8 cellular contexts compared by ENCODE assay signal in the genomic region with DNA sequence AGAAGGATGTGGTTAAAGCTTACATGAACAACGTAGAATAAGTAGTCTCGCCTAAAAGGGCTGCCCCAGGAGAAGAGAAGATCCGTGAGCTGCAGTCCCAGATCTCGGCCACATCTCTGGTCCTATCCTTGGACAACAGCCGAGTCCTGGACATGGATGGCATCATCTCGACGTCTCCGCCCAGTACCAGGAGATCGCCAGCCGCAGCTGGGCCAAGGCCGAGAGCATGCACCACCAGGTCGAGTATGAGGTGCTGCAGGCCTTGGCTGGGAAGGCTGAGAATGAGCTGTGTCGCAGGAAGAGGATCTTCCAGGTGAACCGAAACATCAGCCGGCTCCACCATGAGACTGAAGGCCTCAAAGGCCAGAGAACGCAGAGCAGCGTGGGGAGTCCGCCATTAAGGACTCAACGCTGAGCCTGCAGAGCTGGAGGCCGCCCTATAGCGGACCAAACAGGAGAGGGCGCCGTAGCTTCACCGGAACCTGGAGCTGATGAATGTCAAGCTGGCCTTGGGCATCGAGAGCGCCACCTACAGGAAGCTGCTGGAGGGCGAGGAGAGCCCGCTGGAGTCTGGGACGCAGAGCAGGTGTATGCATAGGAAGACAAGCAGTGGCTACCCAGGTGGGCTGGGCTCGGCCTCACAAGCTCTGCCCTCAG. TPM values are rescaled to one million over a fixed set of nuclear protein-coding genes. Genes with fewer than 3 reads are reported as not detected.
DNase-seq lines count a peak whose midpoint lies in the region; ATAC-seq, FAIRE-seq and TF ChIP-seq lines count a peak whose summit lies in the region.

No MANE protein-coding gene starts in this region.

- in situ Hi-C loops in gastrocnemius medialis (cut with MboI; ENCODE audit: low sequenced_read_pairs in 4 of 4) = no loop called here

- TF ChIP-seq POLR2A in gastrocnemius medialis (IDR thresholded peaks at IDR 0.05) = no peak

- H3K79me2 ChIP-seq in keratinocyte (ENCODE audit: control insufficient read depth, insufficient read depth, low read length) = no peaks in the 10 kb centered on the region

- no peak for FAIRE-seq in keratinocyte (lab: Jason Lieb, UNC)

- ATAC-seq in GM19351 (IDR thresholded peaks at IDR 0.05; ENCODE audit: unreplicated experiment) = no peak
- ATAC-seq in GM19463 (IDR thresholded peaks at IDR 0.05; ENCODE audit: unreplicated experiment) = no peak
- ATAC-seq in HG02798 (IDR thresholded peaks at IDR 0.05; ENCODE audit: poor library complexity, unreplicated experiment) = no peak
- ATAC-seq in gastrocnemius medialis = no peak

- no peaks in the 10 kb centered on the region; the same call in 1 of the 2 replicates for H3K4me1 Mint-ChIP-seq in HFFc6 (ENCODE audit: low read depth)

- no peaks in the 10 kb centered on the region for H3K9me3 ChIP-seq in keratinocyte (ENCODE audit: control insufficient read depth, low read depth, low read length)
- no peaks in the 10 kb centered on the region for H3K9me3 ChIP-seq in gastrocnemius medialis

- peaks cover 4% of the 10 kb centered on the region for H3K4me1 ChIP-seq in keratinocyte (ENCODE audit: control insufficient read depth, extremely low read depth, insufficient read depth, low read length)
- H3K4me1 ChIP-seq in gastrocnemius medialis = no peaks in the 10 kb centered on the region

- dilution Hi-C loops in keratinocyte (cut with MboI; ENCODE audit: extremely low pct_ligation_motif_present, low sequenced_read_pairs) = no loop called here

- TF ChIP-seq CTCF in AG09309 (IDR thresholded peaks at IDR 0.05; ENCODE audit: control insufficient read depth, insufficient read depth, low read depth, low read length, missing control alignments) (peak; percentile 29), HFFc6 (IDR thresholded peaks at IDR 0.05) (peak; percentile 67), keratinocyte (optimal IDR thresholded peaks at IDR 0.05 in 1 of 3, IDR thresholded peaks at IDR 0.05 in 1 of 3, conservative IDR thresholded peaks at IDR 0.05 in 1 of 3; ENCODE audit: extremely low read depth in 1 of 3, insufficient read depth in 2 of 3, low read length in 3 of 3) (peak in 2 of 3 experiments; percentile 59 to 62), gastrocnemius medialis (IDR thresholded peaks at IDR 0.05 in 4 of 5, conservative IDR thresholded peaks at IDR 0.05 in 1 of 5) (no peak)

- DNase-seq in AG09309 (ENCODE audit: low read depth) (no peak), HFFc6 (no peak), keratinocyte (ENCODE audit: low read depth, low spot score) (no peak), gastrocnemius medialis (no peak)
- peak; percentile 86 for DNase-seq in activated CD8-positive, alpha-beta memory T cell treated with anti-CD3 and anti-CD28 coated beads, Interleukin-2, amount 50 U/mL, for 48 hours

- H3K27ac ChIP-seq in keratinocyte (ENCODE audit: control insufficient read depth, insufficient read depth, low read length) (no peak overlapping the region), gastrocnemius medialis (no peak overlapping the region)

- no peak overlapping the region for H3K4me2 ChIP-seq in keratinocyte (ENCODE audit: control insufficient read depth, extremely low read depth, insufficient read depth, low read depth, low read length)

- no peaks in the 10 kb centered on the region for H4K20me1 ChIP-seq in keratinocyte (ENCODE audit: control insufficient read depth, extremely low read depth, insufficient read depth, low read length)

- no peak overlapping the region for H3K4me3 Mint-ChIP-seq in HFFc6

- H3K27me3 ChIP-seq in keratinocyte (ENCODE audit: control insufficient read depth, extremely low read depth, insufficient read depth, low read length) (peaks cover 3% of the 10 kb centered on the region), gastrocnemius medialis (no peaks in the 10 kb centered on the region)

- H3K4me3 ChIP-seq in AG09309 (ENCODE audit: control insufficient read depth, low read depth, low read length) = no peak overlapping the region
- no peak overlapping the region for H3K4me3 ChIP-seq in keratinocyte (ENCODE audit: control insufficient read depth in 2 of 3, extremely low read depth in 1 of 3, insufficient read depth in 2 of 3, low read depth in 1 of 3, low read length in 3 of 3)
- H3K4me3 ChIP-seq in gastrocnemius medialis = no peak overlapping the region

- no peaks in the 10 kb centered on the region for H3K9me3 Mint-ChIP-seq in HFFc6

- H3K36me3 ChIP-seq in keratinocyte (ENCODE audit: control insufficient read depth in 2 of 2, extremely low read depth in 1 of 2, insufficient read depth in 2 of 2, low read length in 2 of 2) (no peaks in the 10 kb centered on the region), gastrocnemius medialis (no peaks in the 10 kb centered on the region)

- no peak overlapping the region for H3K9ac ChIP-seq in keratinocyte (ENCODE audit: control insufficient read depth, extremely low read depth, insufficient read depth, low read length)

- H3K27me3 Mint-ChIP-seq in HFFc6 (ENCODE audit: insufficient read depth) = peaks cover 27% of the 10 kb centered on the region

- H3K36me3 Mint-ChIP-seq in HFFc6 (ENCODE audit: low read depth) = no peaks in the 10 kb centered on the region

- H3K27ac Mint-ChIP-seq in HFFc6 = no peak overlapping the region

- intact Hi-C loops in gastrocnemius medialis (cut with DNase I; ENCODE audit: low total_unique reads) = no loop called here

- H3K9me1 ChIP-seq in keratinocyte (ENCODE audit: control insufficient read depth, extremely low read depth, insufficient read depth, low read length) = no peaks in the 10 kb centered on the region

- no peak overlapping the region for H2AFZ ChIP-seq in keratinocyte (ENCODE audit: control insufficient read depth, low read length)

RNA-seq across cellular contexts. Expression of gene LIPK, which starts 22.2 kb away (rescaled TPM):
- not detected for total RNA-seq in HFFc6 (2021; fragmentation: NEBNext Ultra II Directional; extraction: Animal tissue kit (Norgen Biotek cat#: 25700))
- polyA plus RNA-seq in keratinocyte = 0.23 to 1.3 TPM (median 0.56 TPM) in 3 replicates
- polyA plus RNA-seq in keratinocyte (2011; ENCODE audit: low read depth) = 0.57 TPM
- 0.08 and 0.58 TPM in 2 replicates for polyA plus RNA-seq in keratinocyte (2011; cell fraction: cytosol; rRNA removed)
- polyA plus RNA-seq in keratinocyte (2011; cell fraction: nucleus; rRNA removed) = 0.57 and 0.96 TPM in 2 replicates
- 4.2 TPM in 1 of 2 replicates, not detected in the other for polyA plus RNA-seq in keratinocyte (2012; ENCODE audit: low replicate concordance)
- 1.3 TPM in 1 of 3 replicates, not detected in the others for polyA minus RNA-seq in keratinocyte
- not detected for polyA minus RNA-seq in keratinocyte (2011; cell fraction: cytosol; rRNA and poly(A)+ RNA removed)
- 1.1 and 1.2 TPM in 2 replicates for polyA minus RNA-seq in keratinocyte (2011; cell fraction: nucleus; rRNA and poly(A)+ RNA removed)
- total RNA-seq in gastrocnemius medialis = not detected

RNA-seq across cellular contexts. Expression of gene LIPN, which starts 31.6 kb away (rescaled TPM):
- not detected for total RNA-seq in HFFc6 (2021; fragmentation: NEBNext Ultra II Directional; extraction: Animal tissue kit (Norgen Biotek cat#: 25700))
- polyA plus RNA-seq in keratinocyte = 0.20 to 0.30 TPM in 2 of 3 replicates, not detected in the other
- 5.4 TPM for polyA plus RNA-seq in keratinocyte (2011; ENCODE audit: low read depth)
- 0.07 TPM in 1 of 2 replicates, not detected in the other for polyA plus RNA-seq in keratinocyte (2011; cell fraction: cytosol; rRNA removed)
- polyA plus RNA-seq in keratinocyte (2011; cell fraction: nucleus; rRNA removed) = 0.17 TPM in 1 of 2 replicates, not detected in the other
- 7.0 TPM in 1 of 2 replicates, not detected in the other for polyA plus RNA-seq in keratinocyte (2012; ENCODE audit: low replicate concordance)
- polyA minus RNA-seq in keratinocyte = 0.16 TPM in 1 of 3 replicates, not detected in the others
- polyA minus RNA-seq in keratinocyte (2011; cell fraction: cytosol; rRNA and poly(A)+ RNA removed) = not detected
- polyA minus RNA-seq in keratinocyte (2011; cell fraction: nucleus; rRNA and poly(A)+ RNA removed) = not detected in 2 replicates
- total RNA-seq in gastrocnemius medialis = not detected

Comparison
In these comparisons a context has a peak if more than half of its experiments do, and no peak if none do; other contexts are left out.
1. CTCF ChIP-seq: peak in AG09309 (single experiment), HFFc6 (single experiment) and keratinocyte (2 of 3); none in gastrocnemius medialis (0 of 5).